In the genomic region with DNA sequence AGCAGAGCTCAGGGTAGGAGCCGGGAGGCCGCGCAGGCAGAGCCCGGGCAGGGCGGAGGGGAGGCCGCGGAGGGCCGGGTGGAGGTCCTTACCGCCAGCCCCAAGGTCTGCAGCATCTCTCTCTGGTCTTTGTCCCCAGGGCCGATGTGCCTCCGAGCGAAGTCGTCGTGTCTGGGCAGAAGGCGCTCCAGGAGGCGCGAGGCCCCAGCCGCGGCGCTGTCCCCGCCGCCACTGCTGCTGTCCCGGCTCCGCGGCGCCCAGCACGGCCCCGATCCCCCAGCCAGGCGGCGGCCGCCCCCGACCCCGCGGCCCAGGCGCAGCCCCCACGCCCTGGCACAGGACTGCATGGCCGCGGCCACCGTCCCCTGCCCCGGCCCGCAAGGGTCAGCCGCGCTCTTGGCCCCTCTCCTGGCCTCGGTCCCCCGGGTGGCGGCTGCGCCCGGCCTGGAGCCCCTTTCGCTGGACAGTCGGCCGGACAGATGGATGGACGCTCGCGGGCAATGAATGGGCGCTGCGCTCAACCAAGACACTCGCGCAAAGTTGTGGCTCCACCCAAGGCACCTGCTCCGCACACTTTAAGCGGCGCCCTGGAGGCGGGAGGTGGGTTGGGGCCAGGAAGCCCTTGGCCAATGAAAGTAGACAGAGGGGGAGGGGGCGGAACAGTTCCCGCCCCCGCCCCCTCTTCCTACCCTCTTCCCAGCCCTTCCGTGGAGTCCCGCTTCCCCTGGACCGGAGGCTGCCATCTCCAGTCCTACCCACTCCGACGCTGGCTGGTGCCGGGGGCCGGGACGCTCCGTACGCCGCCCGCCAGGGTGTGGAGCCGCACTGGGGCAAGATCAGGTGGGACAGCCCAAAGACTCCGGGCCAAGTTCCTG, we compare ENCODE assay signal across 1 cellular context.
TF ChIP-seq lines count a peak whose summit lies in the region.

A gene (minus strand): TSS at position 577 of the 875 bp plus-strand sequence. CDS start 230 bp downstream, at position 347.

TF ChIP-seq in HepG2, 621 proteins besides CTCF, POLR2A, EP300 and RAD21 (continued from another document and continues in another):
- TF ChIP-seq CCDC6 (CRISPR knock-in tag; IDR thresholded peaks at IDR 0.05) (peak; percentile 90; the same call in 1 of the 2 replicates), ZNF564 (CRISPR knock-in tag; IDR thresholded peaks at IDR 0.05) (no peak), NFE2L1 (CRISPR knock-in tag; IDR thresholded peaks at IDR 0.05; ENCODE audit: borderline replicate concordance) (no peak), ZNF615 (CRISPR knock-in tag; IDR thresholded peaks at IDR 0.05; ENCODE audit: borderline replicate concordance) (no peak), HNRNPUL1 (IDR thresholded peaks at IDR 0.05; ENCODE audit: low read depth, low read length) (no peak), RFX1 (IDR thresholded peaks at IDR 0.05) (no peak), TSC22D2 (CRISPR knock-in tag; IDR thresholded peaks at IDR 0.05; ENCODE audit: borderline replicate concordance) (peak; percentile 75; the same call in 1 of the 2 replicates), ADNP (CRISPR knock-in tag; IDR thresholded peaks at IDR 0.05) (no peak), MXI1 (IDR thresholded peaks at IDR 0.05; ENCODE audit: borderline replicate concordance, low read depth, low read length) (peak; percentile 54; the same call in 1 of the 3 replicates), CREM (IDR thresholded peaks at IDR 0.05) (no peak), CREM (CRISPR knock-in tag; IDR thresholded peaks at IDR 0.05) (no peak), ZNF24 (IDR thresholded peaks at IDR 0.05) (no peak), ZNF562 (CRISPR knock-in tag; IDR thresholded peaks at IDR 0.05; ENCODE audit: borderline replicate concordance) (no peak), AHR (CRISPR knock-in tag; IDR thresholded peaks at IDR 0.05) (peak; percentile 51; the same call in 1 of the 2 replicates), RXRA (CRISPR knock-in tag; IDR thresholded peaks at IDR 0.05) (no peak), ZNF761 (CRISPR knock-in tag; conservative IDR thresholded peaks at IDR 0.05) (peak; percentile 89), ZFP36 (IDR thresholded peaks at IDR 0.05; ENCODE audit: borderline replicate concordance, low read depth, low read length, partially characterized antibody) (no peak), ZNF546 (CRISPR knock-in tag; conservative IDR thresholded peaks at IDR 0.05) (0 out of 2 replicates have a peak, but pooled peaks have one; percentile 28), MAZ (IDR thresholded peaks at IDR 0.05; ENCODE audit: borderline replicate concordance, low read depth, low read length) (peak; percentile 30; the same call in 1 of the 2 replicates), MAZ (CRISPR knock-in tag; IDR thresholded peaks at IDR 0.05; ENCODE audit: low read depth) (no peak), KLF12 (CRISPR knock-in tag; IDR thresholded peaks at IDR 0.05; ENCODE audit: borderline replicate concordance) (peak; percentile 90; the same call in 1 of the 2 replicates), SRY (CRISPR knock-in tag; IDR thresholded peaks at IDR 0.05) (no peak; the same call in 1 of the 2 replicates), ZNF256 (CRISPR knock-in tag; conservative IDR thresholded peaks at IDR 0.05) (no peak), ZNF674 (CRISPR knock-in tag; IDR thresholded peaks at IDR 0.05; ENCODE audit: low read depth) (no peak), GZF1 (CRISPR knock-in tag; IDR thresholded peaks at IDR 0.05) (no peak), HNRNPH1 (optimal IDR thresholded peaks at IDR 0.05; ENCODE audit: low read depth, low read length) (no peak), ZNF44 (CRISPR knock-in tag; IDR thresholded peaks at IDR 0.05) (no peak), BHLHE40 (IDR thresholded peaks at IDR 0.05; ENCODE audit: low read length) (peak; percentile 75), ZNF619 (CRISPR knock-in tag; IDR thresholded peaks at IDR 0.05) (no peak), ZNF180 (CRISPR knock-in tag; IDR thresholded peaks at IDR 0.05; ENCODE audit: borderline replicate concordance, low read depth) (peak; percentile 52; the same call in 1 of the 2 replicates), PHF21A (CRISPR knock-in tag; IDR thresholded peaks at IDR 0.05) (peak; percentile 67), KLF13 (CRISPR knock-in tag; IDR thresholded peaks at IDR 0.05) (no peak), CREB1 (IDR thresholded peaks at IDR 0.05) (no peak), CREB1 (CRISPR knock-in tag; IDR thresholded peaks at IDR 0.05) (no peak), SUZ12 (IDR thresholded peaks at IDR 0.05; ENCODE audit: low read depth, low read length) (no peak), RCOR2 (CRISPR knock-in tag; IDR thresholded peaks at IDR 0.05) (0 out of 2 replicates have a peak, but pooled peaks have one; percentile 19), RFXANK (CRISPR knock-in tag; IDR thresholded peaks at IDR 0.05) (no peak)
- TF ChIP-seq, protein P1, sequence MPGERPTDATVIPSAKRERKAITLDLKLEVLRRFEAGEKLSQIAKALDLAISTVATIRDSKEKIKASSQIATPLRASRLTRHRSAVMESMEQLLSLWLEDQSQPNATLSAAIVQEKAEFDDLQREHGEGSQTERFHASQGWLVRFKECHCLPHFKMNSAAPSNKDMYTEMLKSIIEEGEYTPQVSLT (CRISPR knock-in tag; IDR thresholded peaks at IDR 0.05; ENCODE audit: borderline replicate concordance, low read depth) = no peak
- TF ChIP-seq, protein P2, sequence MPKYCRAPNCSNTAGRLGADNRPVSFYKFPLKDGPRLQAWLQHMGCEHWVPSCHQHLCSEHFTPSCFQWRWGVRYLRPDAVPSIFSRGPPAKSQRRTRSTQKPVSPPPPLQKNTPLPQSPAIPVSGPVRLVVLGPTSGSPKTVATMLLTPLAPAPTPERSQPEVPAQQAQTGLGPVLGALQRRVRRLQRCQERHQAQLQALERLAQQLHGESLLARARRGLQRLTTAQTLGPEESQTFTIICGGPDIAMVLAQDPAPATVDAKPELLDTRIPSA (CRISPR knock-in tag; IDR thresholded peaks at IDR 0.05; ENCODE audit: borderline replicate concordance) = peak; percentile 65; the same call in 1 of the 2 replicates
- TF ChIP-seq, protein P3, sequence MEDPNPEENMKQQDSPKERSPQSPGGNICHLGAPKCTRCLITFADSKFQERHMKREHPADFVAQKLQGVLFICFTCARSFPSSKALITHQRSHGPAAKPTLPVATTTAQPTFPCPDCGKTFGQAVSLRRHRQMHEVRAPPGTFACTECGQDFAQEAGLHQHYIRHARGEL (CRISPR knock-in tag; IDR thresholded peaks at IDR 0.05) = no peak
- TF ChIP-seq, protein P4, sequence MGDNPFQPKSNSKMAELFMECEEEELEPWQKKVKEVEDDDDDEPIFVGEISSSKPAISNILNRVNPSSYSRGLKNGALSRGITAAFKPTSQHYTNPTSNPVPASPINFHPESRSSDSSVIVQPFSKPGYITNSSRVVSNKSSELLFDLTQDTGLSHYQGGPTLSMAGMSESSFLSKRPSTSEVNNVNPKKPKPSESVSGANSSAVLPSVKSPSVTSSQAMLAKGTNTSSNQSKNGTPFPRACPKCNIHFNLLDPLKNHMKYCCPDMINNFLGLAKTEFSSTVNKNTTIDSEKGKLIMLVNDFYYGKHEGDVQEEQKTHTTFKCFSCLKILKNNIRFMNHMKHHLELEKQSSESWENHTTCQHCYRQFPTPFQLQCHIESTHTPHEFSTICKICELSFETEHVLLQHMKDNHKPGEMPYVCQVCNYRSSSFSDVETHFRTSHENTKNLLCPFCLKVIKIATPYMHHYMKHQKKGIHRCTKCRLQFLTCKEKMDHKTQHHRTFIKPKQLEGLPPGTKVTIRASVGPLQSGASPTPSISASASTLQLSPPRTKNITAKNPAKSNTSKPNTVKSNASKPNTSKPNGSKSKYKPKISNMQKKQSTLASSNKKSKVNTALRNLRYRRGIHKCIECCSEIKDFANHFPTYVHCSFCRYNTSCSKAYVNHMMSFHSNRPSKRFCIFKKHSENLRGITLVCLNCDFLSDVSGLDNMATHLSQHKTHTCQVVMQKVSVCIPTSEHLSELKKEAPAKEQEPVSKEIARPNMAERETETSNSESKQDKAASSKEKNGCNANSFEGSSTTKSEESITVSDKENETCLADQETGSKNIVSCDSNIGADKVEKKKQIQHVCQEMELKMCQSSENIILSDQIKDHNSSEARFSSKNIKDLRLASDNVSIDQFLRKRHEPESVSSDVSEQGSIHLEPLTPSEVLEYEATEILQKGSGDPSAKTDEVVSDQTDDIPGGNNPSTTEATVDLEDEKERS (CRISPR knock-in tag; IDR thresholded peaks at IDR 0.05) = no peak
- TF ChIP-seq, protein P5, sequence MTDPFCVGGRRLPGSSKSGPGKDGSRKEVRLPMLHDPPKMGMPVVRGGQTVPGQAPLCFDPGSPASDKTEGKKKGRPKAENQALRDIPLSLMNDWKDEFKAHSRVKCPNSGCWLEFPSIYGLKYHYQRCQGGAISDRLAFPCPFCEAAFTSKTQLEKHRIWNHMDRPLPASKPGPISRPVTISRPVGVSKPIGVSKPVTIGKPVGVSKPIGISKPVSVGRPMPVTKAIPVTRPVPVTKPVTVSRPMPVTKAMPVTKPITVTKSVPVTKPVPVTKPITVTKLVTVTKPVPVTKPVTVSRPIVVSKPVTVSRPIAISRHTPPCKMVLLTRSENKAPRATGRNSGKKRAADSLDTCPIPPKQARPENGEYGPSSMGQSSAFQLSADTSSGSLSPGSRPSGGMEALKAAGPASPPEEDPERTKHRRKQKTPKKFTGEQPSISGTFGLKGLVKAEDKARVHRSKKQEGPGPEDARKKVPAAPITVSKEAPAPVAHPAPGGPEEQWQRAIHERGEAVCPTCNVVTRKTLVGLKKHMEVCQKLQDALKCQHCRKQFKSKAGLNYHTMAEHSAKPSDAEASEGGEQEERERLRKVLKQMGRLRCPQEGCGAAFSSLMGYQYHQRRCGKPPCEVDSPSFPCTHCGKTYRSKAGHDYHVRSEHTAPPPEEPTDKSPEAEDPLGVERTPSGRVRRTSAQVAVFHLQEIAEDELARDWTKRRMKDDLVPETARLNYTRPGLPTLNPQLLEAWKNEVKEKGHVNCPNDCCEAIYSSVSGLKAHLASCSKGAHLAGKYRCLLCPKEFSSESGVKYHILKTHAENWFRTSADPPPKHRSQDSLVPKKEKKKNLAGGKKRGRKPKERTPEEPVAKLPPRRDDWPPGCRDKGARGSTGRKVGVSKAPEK (CRISPR knock-in tag; IDR thresholded peaks at IDR 0.05; ENCODE audit: borderline replicate concordance) = no peak
- TF ChIP-seq, protein P6, sequence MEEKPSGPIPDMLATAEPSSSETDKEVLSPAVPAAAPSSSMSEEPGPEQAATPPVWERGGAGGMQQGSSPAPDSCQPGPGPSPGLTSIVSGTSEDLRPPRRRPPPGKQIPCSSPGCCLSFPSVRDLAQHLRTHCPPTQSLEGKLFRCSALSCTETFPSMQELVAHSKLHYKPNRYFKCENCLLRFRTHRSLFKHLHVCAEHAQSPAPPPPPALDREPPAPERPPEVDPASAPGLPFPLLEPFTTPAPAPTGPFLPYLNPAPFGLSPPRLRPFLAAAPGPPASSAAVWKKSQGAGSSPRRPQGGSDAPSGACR (CRISPR knock-in tag; IDR thresholded peaks at IDR 0.05) = no peak
- TF ChIP-seq, protein P7, sequence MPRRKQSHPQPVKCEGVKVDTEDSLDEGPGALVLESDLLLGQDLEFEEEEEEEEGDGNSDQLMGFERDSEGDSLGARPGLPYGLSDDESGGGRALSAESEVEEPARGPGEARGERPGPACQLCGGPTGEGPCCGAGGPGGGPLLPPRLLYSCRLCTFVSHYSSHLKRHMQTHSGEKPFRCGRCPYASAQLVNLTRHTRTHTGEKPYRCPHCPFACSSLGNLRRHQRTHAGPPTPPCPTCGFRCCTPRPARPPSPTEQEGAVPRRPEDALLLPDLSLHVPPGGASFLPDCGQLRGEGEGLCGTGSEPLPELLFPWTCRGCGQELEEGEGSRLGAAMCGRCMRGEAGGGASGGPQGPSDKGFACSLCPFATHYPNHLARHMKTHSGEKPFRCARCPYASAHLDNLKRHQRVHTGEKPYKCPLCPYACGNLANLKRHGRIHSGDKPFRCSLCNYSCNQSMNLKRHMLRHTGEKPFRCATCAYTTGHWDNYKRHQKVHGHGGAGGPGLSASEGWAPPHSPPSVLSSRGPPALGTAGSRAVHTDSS (CRISPR knock-in tag; conservative IDR thresholded peaks at IDR 0.05) = no peak
- TF ChIP-seq, protein P8, sequence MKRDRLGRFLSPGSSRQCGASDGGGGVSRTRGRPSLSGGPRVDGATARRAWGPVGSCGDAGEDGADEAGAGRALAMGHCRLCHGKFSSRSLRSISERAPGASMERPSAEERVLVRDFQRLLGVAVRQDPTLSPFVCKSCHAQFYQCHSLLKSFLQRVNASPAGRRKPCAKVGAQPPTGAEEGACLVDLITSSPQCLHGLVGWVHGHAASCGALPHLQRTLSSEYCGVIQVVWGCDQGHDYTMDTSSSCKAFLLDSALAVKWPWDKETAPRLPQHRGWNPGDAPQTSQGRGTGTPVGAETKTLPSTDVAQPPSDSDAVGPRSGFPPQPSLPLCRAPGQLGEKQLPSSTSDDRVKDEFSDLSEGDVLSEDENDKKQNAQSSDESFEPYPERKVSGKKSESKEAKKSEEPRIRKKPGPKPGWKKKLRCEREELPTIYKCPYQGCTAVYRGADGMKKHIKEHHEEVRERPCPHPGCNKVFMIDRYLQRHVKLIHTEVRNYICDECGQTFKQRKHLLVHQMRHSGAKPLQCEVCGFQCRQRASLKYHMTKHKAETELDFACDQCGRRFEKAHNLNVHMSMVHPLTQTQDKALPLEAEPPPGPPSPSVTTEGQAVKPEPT (CRISPR knock-in tag; IDR thresholded peaks at IDR 0.05; ENCODE audit: low read depth) = no peak
- TF ChIP-seq, protein P9, sequence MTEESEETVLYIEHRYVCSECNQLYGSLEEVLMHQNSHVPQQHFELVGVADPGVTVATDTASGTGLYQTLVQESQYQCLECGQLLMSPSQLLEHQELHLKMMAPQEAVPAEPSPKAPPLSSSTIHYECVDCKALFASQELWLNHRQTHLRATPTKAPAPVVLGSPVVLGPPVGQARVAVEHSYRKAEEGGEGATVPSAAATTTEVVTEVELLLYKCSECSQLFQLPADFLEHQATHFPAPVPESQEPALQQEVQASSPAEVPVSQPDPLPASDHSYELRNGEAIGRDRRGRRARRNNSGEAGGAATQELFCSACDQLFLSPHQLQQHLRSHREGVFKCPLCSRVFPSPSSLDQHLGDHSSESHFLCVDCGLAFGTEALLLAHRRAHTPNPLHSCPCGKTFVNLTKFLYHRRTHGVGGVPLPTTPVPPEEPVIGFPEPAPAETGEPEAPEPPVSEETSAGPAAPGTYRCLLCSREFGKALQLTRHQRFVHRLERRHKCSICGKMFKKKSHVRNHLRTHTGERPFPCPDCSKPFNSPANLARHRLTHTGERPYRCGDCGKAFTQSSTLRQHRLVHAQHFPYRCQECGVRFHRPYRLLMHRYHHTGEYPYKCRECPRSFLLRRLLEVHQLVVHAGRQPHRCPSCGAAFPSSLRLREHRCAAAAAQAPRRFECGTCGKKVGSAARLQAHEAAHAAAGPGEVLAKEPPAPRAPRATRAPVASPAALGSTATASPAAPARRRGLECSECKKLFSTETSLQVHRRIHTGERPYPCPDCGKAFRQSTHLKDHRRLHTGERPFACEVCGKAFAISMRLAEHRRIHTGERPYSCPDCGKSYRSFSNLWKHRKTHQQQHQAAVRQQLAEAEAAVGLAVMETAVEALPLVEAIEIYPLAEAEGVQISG (CRISPR knock-in tag; IDR thresholded peaks at IDR 0.05) = peak; percentile 45
- TF ChIP-seq, protein P10, sequence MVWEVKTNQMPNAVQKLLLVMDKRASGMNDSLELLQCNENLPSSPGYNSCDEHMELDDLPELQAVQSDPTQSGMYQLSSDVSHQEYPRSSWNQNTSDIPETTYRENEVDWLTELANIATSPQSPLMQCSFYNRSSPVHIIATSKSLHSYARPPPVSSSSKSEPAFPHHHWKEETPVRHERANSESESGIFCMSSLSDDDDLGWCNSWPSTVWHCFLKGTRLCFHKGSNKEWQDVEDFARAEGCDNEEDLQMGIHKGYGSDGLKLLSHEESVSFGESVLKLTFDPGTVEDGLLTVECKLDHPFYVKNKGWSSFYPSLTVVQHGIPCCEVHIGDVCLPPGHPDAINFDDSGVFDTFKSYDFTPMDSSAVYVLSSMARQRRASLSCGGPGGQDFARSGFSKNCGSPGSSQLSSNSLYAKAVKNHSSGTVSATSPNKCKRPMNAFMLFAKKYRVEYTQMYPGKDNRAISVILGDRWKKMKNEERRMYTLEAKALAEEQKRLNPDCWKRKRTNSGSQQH (CRISPR knock-in tag; IDR thresholded peaks at IDR 0.05; ENCODE audit: low read depth) = peak; percentile 91; the same call in 1 of the 2 replicates
